Comparison of ENCODE assay signal across 15 cellular contexts in genomic region chr10:17782921-17783665, GRCh38. TPM values are rescaled to one million over a fixed set of nuclear protein-coding genes. Genes with fewer than 3 reads are reported as not detected.
DNase-seq lines count a peak whose midpoint lies in the region; ATAC-seq, FAIRE-seq and TF ChIP-seq lines count a peak whose summit lies in the region.
"Had no signal": no experiment of that assay in that cellular context is flagged by ENCODE, and none has a peak within 500 bp of the region (broad histone marks: within the 10 kb centered on the region; RNA-seq: fewer than 3 reads in every experiment).

No MANE protein-coding gene starts in this region.

- H3K36me3 Mint-ChIP-seq in activated CD8-positive, alpha-beta T cell treated with anti-CD3 and anti-CD28 coated beads, Interleukin-2, amount 10 ng/mL, durations not matched to agents 7 days and 5 days (ENCODE audit: low read depth), result no peaks in the 10 kb centered on the region
- H3K36me3 Mint-ChIP-seq: activated naive CD8-positive, alpha-beta T cell had no signal

- intact Hi-C loops in kidney (cut with DNase I), result no loop called here

- H3K4me1 Mint-ChIP-seq in activated CD8-positive, alpha-beta T cell treated with anti-CD3 and anti-CD28 coated beads, Interleukin-2, amount 10 ng/mL, durations not matched to agents 7 days and 5 days (ENCODE audit: low read depth), result no peaks in the 10 kb centered on the region
- H3K4me1 Mint-ChIP-seq: activated CD4-positive, alpha-beta memory T cell treated with anti-CD3 and anti-CD28 coated beads, Interleukin-2, amount 10 ng/mL, durations not matched to agents 7 days and 5 days had no signal

- H3K36me3 ChIP-seq in osteoblast (ENCODE audit: insufficient read depth, low read length), result no peaks in the 10 kb centered on the region
- no peaks in the 10 kb centered on the region for H3K36me3 ChIP-seq in kidney (ENCODE audit: control insufficient read depth in 1 of 2, insufficient read depth in 2 of 2, low read length in 2 of 2)
- H3K36me3 ChIP-seq: neutrophil had no signal

- no peak overlapping the region for H3K27ac Mint-ChIP-seq in activated CD8-positive, alpha-beta T cell treated with anti-CD3 and anti-CD28 coated beads, Interleukin-2, amount 10 ng/mL, durations not matched to agents 7 days and 5 days
- H3K27ac Mint-ChIP-seq: activated CD4-positive, alpha-beta memory T cell treated with anti-CD3 and anti-CD28 coated beads, Interleukin-2, amount 10 ng/mL, durations not matched to agents 7 days and 5 days; activated naive CD8-positive, alpha-beta T cell had no signal

- H3K79me2 ChIP-seq in osteoblast (ENCODE audit: insufficient read depth, low read length), result no peaks in the 10 kb centered on the region

- H3K4me3 ChIP-seq in epithelial cell of esophagus (ENCODE audit: low read length) (no peak overlapping the region), osteoblast (ENCODE audit: insufficient read depth, low read length) (peak overlapping the region; percentile 10), kidney (ENCODE audit: low read length in 2 of 2) (no peak overlapping the region)

- peak overlapping the region; percentile 53 for H3K4me2 ChIP-seq in osteoblast (ENCODE audit: insufficient read depth, low read length)

- peaks cover 41% of the 10 kb centered on the region for H3K4me1 ChIP-seq in osteoblast (ENCODE audit: insufficient read depth, low read length)
- peaks cover 0 to 2% of the 10 kb centered on the region in 2 donors for H3K4me1 ChIP-seq in kidney (ENCODE audit: control insufficient read depth in 1 of 2, insufficient read depth in 1 of 2, low read depth in 1 of 2, low read length in 2 of 2)

- H2AFZ ChIP-seq in osteoblast (ENCODE audit: low read length), result peak overlapping the region; percentile 69

- CTCF ChIA-PET in activated CD8-positive, alpha-beta T cell treated with anti-CD3 and anti-CD28 coated beads, Interleukin-2, amount 10 ng/mL, durations not matched to agents 7 days and 5 days (lab: Charles Lee), result interaction anchor here (0.8 kb wide), 1 partner anchor 10 kb away, joined by 3 read pairs; no protein-coding TSS in a partner anchor

- no peaks in the 10 kb centered on the region for H4K20me1 ChIP-seq in osteoblast (ENCODE audit: insufficient read depth, low read length)

- no peak overlapping the region for H3K4me3 Mint-ChIP-seq in activated CD8-positive, alpha-beta T cell treated with anti-CD3 and anti-CD28 coated beads, Interleukin-2, amount 10 ng/mL, durations not matched to agents 7 days and 5 days
- H3K4me3 Mint-ChIP-seq: activated CD4-positive, alpha-beta memory T cell treated with anti-CD3 and anti-CD28 coated beads, Interleukin-2, amount 10 ng/mL, durations not matched to agents 7 days and 5 days; activated naive CD8-positive, alpha-beta T cell had no signal

- H3K9ac ChIP-seq in kidney (ENCODE audit: low read length in 2 of 2), result no peak overlapping the region

- no peaks in the 10 kb centered on the region for H3K9me3 Mint-ChIP-seq in activated CD8-positive, alpha-beta T cell treated with anti-CD3 and anti-CD28 coated beads, Interleukin-2, amount 10 ng/mL, durations not matched to agents 7 days and 5 days (ENCODE audit: insufficient read depth)
- H3K9me3 Mint-ChIP-seq: activated CD4-positive, alpha-beta memory T cell treated with anti-CD3 and anti-CD28 coated beads, Interleukin-2, amount 10 ng/mL, durations not matched to agents 7 days and 5 days had no signal

- ATAC-seq in activated CD8-positive, alpha-beta T cell treated with anti-CD3 and anti-CD28 coated beads, Interleukin-2, amount 10 ng/mL, durations not matched to agents 7 days and 5 days, result no peak

- no peaks in the 10 kb centered on the region for H3K27me3 Mint-ChIP-seq in activated CD8-positive, alpha-beta T cell treated with anti-CD3 and anti-CD28 coated beads, Interleukin-2, amount 10 ng/mL, durations not matched to agents 7 days and 5 days (ENCODE audit: low read depth)
- H3K27me3 Mint-ChIP-seq: activated naive CD8-positive, alpha-beta T cell had no signal

- H3K27ac ChIP-seq in osteoblast (ENCODE audit: low read depth, low read length), result peak overlapping the region; percentile 74
- H3K27ac ChIP-seq in kidney (ENCODE audit: low read depth in 2 of 2, low read length in 2 of 2), result no peak overlapping the region
- H3K27ac ChIP-seq: neutrophil had no signal

- TF ChIP-seq CTCF in epithelial cell of esophagus (IDR thresholded peaks at IDR 0.05; ENCODE audit: insufficient read depth, low read depth, low read length, missing control alignments), result no peak
- TF ChIP-seq CTCF in osteoblast (IDR thresholded peaks at IDR 0.05; ENCODE audit: extremely low read depth, low read depth, low read length), result no peak
- no peak for TF ChIP-seq CTCF in kidney (IDR thresholded peaks at IDR 0.05; ENCODE audit: borderline replicate concordance, extremely low read depth, insufficient read depth)

- POLR2A ChIA-PET in activated CD8-positive, alpha-beta T cell treated with anti-CD3 and anti-CD28 coated beads, Interleukin-2, amount 10 ng/mL, durations not matched to agents 7 days and 5 days (lab: Charles Lee), result no interaction called here

- peak; percentile 81 for DNase-seq in DMS 273 (lab: John Stamatoyannopoulos, UW; ENCODE audit: unreplicated experiment)
- peak; percentile 94 for DNase-seq in NCI-H446 treated with DMSO at 0.1 percent for 48 hours (lab: John Stamatoyannopoulos, UW)
- peak; percentile 65 for DNase-seq in epithelial cell of esophagus (ENCODE audit: low read depth)
- peak; percentile 70 for DNase-seq in osteoblast (ENCODE audit: insufficient read length, low spot score, missing footprints)
- no peak for DNase-seq in ureter (ENCODE audit: low spot score)
- no peak for DNase-seq in activated CD8-positive, alpha-beta T cell treated with anti-CD3 and anti-CD28 coated beads, Interleukin-2, amount 10 ng/mL, durations not matched to agents 7 days and 5 days
- no peak for DNase-seq in kidney
- DNase-seq in AML-193 (lab: John Stamatoyannopoulos, UW), result no peak
- DNase-seq: activated CD4-positive, alpha-beta memory T cell treated with anti-CD3 and anti-CD28 coated beads, Interleukin-2, amount 10 ng/mL, durations not matched to agents 7 days and 5 days; islet precursor cell; NCI-H1105 treated with DMSO at 0.1 percent for 48 hours; T-helper 2 cell had no signal

- no peak for FAIRE-seq in kidney (lab: Jason Lieb, UNC)
- FAIRE-seq: endometrium had no signal

- H3K9me3 ChIP-seq in osteoblast (ENCODE audit: low read depth, low read length) (no peaks in the 10 kb centered on the region), kidney (ENCODE audit: control insufficient read depth in 1 of 2, low read length in 2 of 2) (no peaks in the 10 kb centered on the region)
- H3K9me3 ChIP-seq: neutrophil had no signal

- H3K27me3 ChIP-seq in osteoblast (ENCODE audit: insufficient read depth, low read length), result no peaks in the 10 kb centered on the region
- H3K27me3 ChIP-seq: neutrophil had no signal

RNA-seq across cellular contexts. Expression of gene MRC1, which starts 26.1 kb away (rescaled TPM):
- under 0.01 and 0.36 TPM in 2 replicates for total RNA-seq in osteoblast
- total RNA-seq in ureter, result 13.1 TPM
- total RNA-seq in activated CD8-positive, alpha-beta T cell treated with anti-CD3 and anti-CD28 coated beads, Interleukin-2, amount 10 ng/mL, durations not matched to agents 7 days and 5 days, result not detected
- total RNA-seq in kidney, result 67.8 TPM
- polyA plus RNA-seq in kidney (ENCODE audit: insufficient read depth, low read depth, low replicate concordance), result 3.4 TPM
- total RNA-seq: activated CD4-positive, alpha-beta memory T cell treated with anti-CD3 and anti-CD28 coated beads, Interleukin-2, amount 10 ng/mL, durations not matched to agents 7 days and 5 days had no signal

RNA-seq across cellular contexts. Expression of gene TMEM236, which starts 31.1 kb away (rescaled TPM):
- total RNA-seq in osteoblast (under 0.01 TPM in 2 replicates), ureter (0.49 TPM), kidney (1.9 TPM)
- total RNA-seq in activated CD8-positive, alpha-beta T cell treated with anti-CD3 and anti-CD28 coated beads, Interleukin-2, amount 10 ng/mL, durations not matched to agents 7 days and 5 days, result under 1 TPM in 1 of 2 experiments, not detected in 1; 0.13 TPM
- 0.09 TPM for polyA plus RNA-seq in kidney (ENCODE audit: insufficient read depth, low read depth, low replicate concordance)

Comparison
In these comparisons a context has a peak if more than half of its experiments do, and no peak if none do; other contexts are left out.
1. DNase-seq: peak in DMS 273 (single experiment), NCI-H446 treated with DMSO at 0.1 percent for 48 hours (single experiment), epithelial cell of esophagus (single experiment) and osteoblast (single experiment); none in ureter (single experiment), activated CD8-positive, alpha-beta T cell treated with anti-CD3 and anti-CD28 coated beads, Interleukin-2, amount 10 ng/mL, durations not matched to agents 7 days and 5 days (single experiment), kidney (single experiment) and AML-193 (0 of 2).
2. RNA of gene MRC1, which starts 26.1 kb away (total RNA-seq): 67.8 TPM in kidney (single experiment) and 13.1 TPM in ureter (single experiment); under 0.01 to 0.36 TPM in osteoblast and not detected in activated CD8-positive, alpha-beta T cell treated with anti-CD3 and anti-CD28 coated beads, Interleukin-2, amount 10 ng/mL, durations not matched to agents 7 days and 5 days; every median in the first group is over 10 times any median in the second.